Comparison of ENCODE assay signal across 22 cellular contexts in genomic region chr9:69715096-69715495, GRCh38. TPM values are rescaled to one million over a fixed set of nuclear protein-coding genes. Genes with fewer than 3 reads are reported as not detected.
"Had no signal": no experiment of that assay in that cellular context is flagged by ENCODE, and none has a peak within 500 bp of the region (broad histone marks: within the 10 kb centered on the region; RNA-seq: fewer than 3 reads in every experiment).

No MANE protein-coding gene starts in this region.

- H3K4me1 ChIP-seq: left ventricle myocardium inferior, suprapubic skin, tibial artery, upper lobe of right lung had no signal

- H3K4me3 ChIP-seq: left ventricle myocardium inferior, lung, ovary, skin epidermis, suprapubic skin, thoracic aorta, tibial artery, upper lobe of right lung had no signal

- H3K27me3 ChIP-seq: ovary, suprapubic skin, tibial artery, upper lobe of right lung had no signal

- H3K36me3 ChIP-seq: ovary had no signal

- H3K27ac ChIP-seq: left ventricle myocardium inferior, ovary, skin epidermis, suprapubic skin, thoracic aorta, tibial artery, upper lobe of right lung had no signal

- DNase-seq: hippocampal formation; immature natural killer cell; left ventricle myocardium inferior; mesendoderm; naive B cell; natural killer cell; ovary; retina; right cardiac atrium; stimulated activated CD4-positive, alpha-beta T cell treated with anti-CD3 and anti-CD28 coated beads, Interleukin-12 subunit alpha, Interleukin-12 subunit beta, amount 100 ng/mL, for 4 hours; stimulated activated CD4-positive, alpha-beta T cell treated with anti-CD3 and anti-CD28 coated beads, Interleukin-15, amount 100 ng/mL, for 24 hours; stimulated activated CD4-positive, alpha-beta T cell treated with anti-CD3 and anti-CD28 coated beads, Interleukin-2, amount 100 ng/mL, for 24 hours; stimulated activated CD4-positive, alpha-beta T cell treated with anti-CD3 and anti-CD28 coated beads, Interleukin-4, amount 100 ng/mL, for 1 hour; stimulated activated naive B cell treated with anti-CD40 and anti-IgM and Interleukin-4, amounts not matched to agents 10 μg/mL and 1 μg/mL and 100 μg/mL, for 72 hours; tibial artery; trophoblast cell; upper lobe of right lung had no signal

- ATAC-seq: natural killer cell; right cardiac atrium; sciatic nerve; stimulated activated naive B cell treated with anti-CD40 and anti-IgM and Interleukin-4, amounts not matched to agents 10 μg/mL and 1 μg/mL and 100 μg/mL, for 72 hours; upper lobe of right lung had no signal

- H3K9me3 ChIP-seq: left ventricle myocardium inferior, ovary, suprapubic skin, thoracic aorta, tibial artery, upper lobe of right lung had no signal

RNA-seq across cellular contexts. Expression of gene APBA1, which starts 42.9 kb away (rescaled TPM):
- polyA plus RNA-seq: immature natural killer cell had no signal
